1 cellular context compared by ENCODE assay signal in the genomic region with DNA sequence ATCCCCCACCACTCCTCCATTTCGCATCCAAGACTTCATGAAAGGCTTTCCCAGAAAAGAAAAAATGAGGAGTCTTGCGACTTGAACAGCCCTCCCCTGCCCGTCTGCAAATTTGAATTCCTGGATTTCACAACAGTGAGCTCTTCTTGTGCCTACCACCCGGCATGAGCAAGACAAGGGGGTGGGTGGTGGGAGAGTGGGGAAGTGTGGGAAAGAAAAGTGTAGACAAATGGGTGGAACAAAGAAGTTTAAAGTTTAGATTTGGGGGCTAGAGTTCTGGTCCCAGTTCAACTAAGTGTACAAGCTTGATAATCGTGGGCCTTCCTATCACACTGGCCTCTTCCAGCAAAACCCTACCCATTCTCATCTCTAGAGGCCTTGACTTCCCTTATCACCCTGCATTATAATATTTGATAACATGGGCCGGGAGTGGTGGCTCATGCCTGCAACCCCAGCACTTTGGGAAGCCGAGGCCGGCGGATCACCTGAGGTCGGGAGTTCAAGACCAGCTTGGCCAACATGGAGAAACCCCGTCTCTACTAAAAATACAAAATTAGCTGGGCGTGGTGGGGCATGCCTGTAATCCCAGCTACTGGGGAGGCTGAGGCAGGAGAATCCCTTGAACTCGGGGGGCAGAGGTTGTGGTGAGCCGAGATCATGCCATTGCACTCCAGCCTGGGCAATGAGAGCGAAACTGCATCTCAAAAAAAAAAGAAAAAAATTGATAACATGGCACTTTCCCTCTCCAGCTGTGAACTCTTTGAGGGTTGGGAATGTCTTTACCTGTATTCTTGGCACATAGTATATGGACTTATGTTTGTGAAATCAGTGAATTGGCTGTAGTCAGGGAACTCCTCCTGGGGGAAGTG.
TF ChIP-seq lines count a peak whose summit lies in the region.

No MANE protein-coding gene starts in this region.

TF ChIP-seq in K562, 482 proteins besides CTCF, POLR2A, EP300 and RAD21 (continued from another document and continues in another):
- TF ChIP-seq HBP1 (CRISPR knock-in tag; IDR thresholded peaks at IDR 0.05): 0 out of 2 replicates have a peak, but pooled peaks have one; percentile 8
- TF ChIP-seq ZNF23 (CRISPR knock-in tag; IDR thresholded peaks at IDR 0.05): no peak
- TF ChIP-seq ZNF212 (CRISPR knock-in tag; IDR thresholded peaks at IDR 0.05): no peak
- no peak for TF ChIP-seq JUND (IDR thresholded peaks at IDR 0.05; ENCODE audit: borderline replicate concordance, low read depth, low read length)
- TF ChIP-seq JUND (tag; IDR thresholded peaks at IDR 0.05; ENCODE audit: borderline replicate concordance, low read depth, low read length): no peak
- TF ChIP-seq ZNF12 (CRISPR knock-in tag; IDR thresholded peaks at IDR 0.05): no peak
- no peak for TF ChIP-seq HLTF (IDR thresholded peaks at IDR 0.05)
- 0 out of 4 replicates have a peak, but pooled peaks of 1 of the 2 experiments have one; percentile 10 for TF ChIP-seq MCM7 (IDR thresholded peaks at IDR 0.05)
- no peak for TF ChIP-seq MEF2D (tag; conservative IDR thresholded peaks at IDR 0.05; ENCODE audit: low read depth)
- no peak for TF ChIP-seq CAMTA2 (CRISPR knock-in tag; conservative IDR thresholded peaks at IDR 0.05)
- TF ChIP-seq, protein P1, sequence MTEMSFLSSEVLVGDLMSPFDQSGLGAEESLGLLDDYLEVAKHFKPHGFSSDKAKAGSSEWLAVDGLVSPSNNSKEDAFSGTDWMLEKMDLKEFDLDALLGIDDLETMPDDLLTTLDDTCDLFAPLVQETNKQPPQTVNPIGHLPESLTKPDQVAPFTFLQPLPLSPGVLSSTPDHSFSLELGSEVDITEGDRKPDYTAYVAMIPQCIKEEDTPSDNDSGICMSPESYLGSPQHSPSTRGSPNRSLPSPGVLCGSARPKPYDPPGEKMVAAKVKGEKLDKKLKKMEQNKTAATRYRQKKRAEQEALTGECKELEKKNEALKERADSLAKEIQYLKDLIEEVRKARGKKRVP (CRISPR knock-in tag; IDR thresholded peaks at IDR 0.05): no peak
- no peak for TF ChIP-seq ZNF785 (CRISPR knock-in tag; IDR thresholded peaks at IDR 0.05)
- TF ChIP-seq CBX8 (IDR thresholded peaks at IDR 0.05; ENCODE audit: borderline replicate concordance, extremely low read depth, low read depth, low read length, poor library complexity, severe bottlenecking): no peak
- no peak; the same call in 1 of the 2 replicates for TF ChIP-seq ZNF586 (CRISPR knock-in tag; conservative IDR thresholded peaks at IDR 0.05)
- no peak for TF ChIP-seq NCOA4 (IDR thresholded peaks at IDR 0.05; ENCODE audit: partially characterized antibody)
- TF ChIP-seq CSDE1 (IDR thresholded peaks at IDR 0.05): 0 out of 4 replicates have a peak, but pooled peaks of 1 of the 2 experiments have one; percentile 25
- no peak for TF ChIP-seq PML (IDR thresholded peaks at IDR 0.05; ENCODE audit: low read length)
- no peak for TF ChIP-seq PRDM10 (IDR thresholded peaks at IDR 0.05; ENCODE audit: partially characterized antibody)
- TF ChIP-seq SETDB1 (IDR thresholded peaks at IDR 0.05; ENCODE audit: low read length): no peak
- no peak for TF ChIP-seq ESRRA (IDR thresholded peaks at IDR 0.05; ENCODE audit: borderline replicate concordance, low read depth)
- TF ChIP-seq FOXK1 (CRISPR knock-in tag; IDR thresholded peaks at IDR 0.05; ENCODE audit: borderline replicate concordance): 0 out of 2 replicates have a peak, but pooled peaks have one; percentile 21
- no peak for TF ChIP-seq NR4A1 (CRISPR knock-in tag; IDR thresholded peaks at IDR 0.05)
- no peak for TF ChIP-seq NR4A1 (tag; IDR thresholded peaks at IDR 0.05)
- no peak for TF ChIP-seq ATF7 (IDR thresholded peaks at IDR 0.05)
- no peak for TF ChIP-seq PRMT5 (CRISPR knock-in tag; IDR thresholded peaks at IDR 0.05)
- no peak for TF ChIP-seq ATF3 (IDR thresholded peaks at IDR 0.05)
- peak; percentile 63; the same call in 1 of the 2 replicates for TF ChIP-seq ATF3 (CRISPR knock-in tag; conservative IDR thresholded peaks at IDR 0.05)
- TF ChIP-seq HINFP (tag; conservative IDR thresholded peaks at IDR 0.05; ENCODE audit: low read depth): no peak
- no peak for TF ChIP-seq GABPA (tag; conservative IDR thresholded peaks at IDR 0.05; ENCODE audit: low read depth)
- TF ChIP-seq, protein P2, sequence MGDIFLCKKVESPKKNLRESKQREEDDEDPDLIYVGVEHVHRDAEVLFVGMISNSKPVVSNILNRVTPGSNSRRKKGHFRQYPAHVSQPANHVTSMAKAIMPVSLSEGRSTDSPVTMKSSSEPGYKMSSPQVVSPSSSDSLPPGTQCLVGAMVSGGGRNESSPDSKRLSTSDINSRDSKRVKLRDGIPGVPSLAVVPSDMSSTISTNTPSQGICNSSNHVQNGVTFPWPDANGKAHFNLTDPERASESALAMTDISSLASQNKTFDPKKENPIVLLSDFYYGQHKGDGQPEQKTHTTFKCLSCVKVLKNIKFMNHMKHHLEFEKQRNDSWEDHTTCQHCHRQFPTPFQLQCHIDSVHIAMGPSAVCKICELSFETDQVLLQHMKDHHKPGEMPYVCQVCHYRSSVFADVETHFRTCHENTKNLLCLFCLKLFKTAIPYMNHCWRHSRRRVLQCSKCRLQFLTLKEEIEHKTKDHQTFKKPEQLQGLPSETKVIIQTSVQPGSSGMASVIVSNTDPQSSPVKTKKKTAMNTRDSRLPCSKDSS (IDR thresholded peaks at IDR 0.05; ENCODE audit: low read depth, partially characterized antibody): no peak
- no peak for TF ChIP-seq SRSF7 (optimal IDR thresholded peaks at IDR 0.05; ENCODE audit: low read depth, low read length)
- peak; percentile 72; the same call in 1 of the 2 replicates for TF ChIP-seq TRIM25 (IDR thresholded peaks at IDR 0.05; ENCODE audit: borderline replicate concordance)
- TF ChIP-seq HIVEP1 (CRISPR knock-in tag; IDR thresholded peaks at IDR 0.05): no peak
- TF ChIP-seq RFX5 (IDR thresholded peaks at IDR 0.05; ENCODE audit: low read depth, low read length): no peak
- TF ChIP-seq RFX1 (IDR thresholded peaks at IDR 0.05): no peak
- no peak for TF ChIP-seq STAT6 (CRISPR knock-in tag; IDR thresholded peaks at IDR 0.05)
- TF ChIP-seq, protein P3, sequence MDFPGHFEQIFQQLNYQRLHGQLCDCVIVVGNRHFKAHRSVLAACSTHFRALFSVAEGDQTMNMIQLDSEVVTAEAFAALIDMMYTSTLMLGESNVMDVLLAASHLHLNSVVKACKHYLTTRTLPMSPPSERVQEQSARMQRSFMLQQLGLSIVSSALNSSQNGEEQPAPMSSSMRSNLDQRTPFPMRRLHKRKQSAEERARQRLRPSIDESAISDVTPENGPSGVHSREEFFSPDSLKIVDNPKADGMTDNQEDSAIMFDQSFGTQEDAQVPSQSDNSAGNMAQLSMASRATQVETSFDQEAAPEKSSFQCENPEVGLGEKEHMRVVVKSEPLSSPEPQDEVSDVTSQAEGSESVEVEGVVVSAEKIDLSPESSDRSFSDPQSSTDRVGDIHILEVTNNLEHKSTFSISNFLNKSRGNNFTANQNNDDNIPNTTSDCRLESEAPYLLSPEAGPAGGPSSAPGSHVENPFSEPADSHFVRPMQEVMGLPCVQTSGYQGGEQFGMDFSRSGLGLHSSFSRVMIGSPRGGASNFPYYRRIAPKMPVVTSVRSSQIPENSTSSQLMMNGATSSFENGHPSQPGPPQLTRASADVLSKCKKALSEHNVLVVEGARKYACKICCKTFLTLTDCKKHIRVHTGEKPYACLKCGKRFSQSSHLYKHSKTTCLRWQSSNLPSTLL (IDR thresholded peaks at IDR 0.05): no peak
- TF ChIP-seq TCF15 (CRISPR knock-in tag; IDR thresholded peaks at IDR 0.05): no peak
- no peak for TF ChIP-seq ILK (tag; IDR thresholded peaks at IDR 0.05; ENCODE audit: borderline replicate concordance, low read depth)
